11 cellular contexts compared by ENCODE assay signal in genomic region chr2:54402350-54402749, GRCh38. TPM values are rescaled to one million over a fixed set of nuclear protein-coding genes. Genes with fewer than 3 reads are reported as not detected.
A peak's percentile ranks its signal among the peaks of the same experiment; 100 is the strongest.
DNase-seq lines count a peak whose midpoint lies in the region; ATAC-seq and TF ChIP-seq lines count a peak whose summit lies in the region.
"Had no signal": no experiment of that assay in that cellular context is flagged by ENCODE, and none has a peak within 500 bp of the region (broad histone marks: within the 10 kb centered on the region; RNA-seq: fewer than 3 reads in every experiment).

No MANE protein-coding gene starts in this region.

- no peaks in the 10 kb centered on the region for H3F3A ChIP-seq in PC-9 (ENCODE audit: insufficient read depth, low read depth)

- BruUV-seq in PC-9 (replicated peaks; lab: Mats Ljungman, UMichigan) = no TSS peak

- H3K27me3 ChIP-seq in MG63 = no peaks in the 10 kb centered on the region
- no peaks in the 10 kb centered on the region for H3K27me3 ChIP-seq in endodermal cell (ENCODE audit: control insufficient read depth, insufficient read depth, low read length, poor library complexity, severe bottlenecking)
- H3K27me3 ChIP-seq in lower lobe of right lung (ENCODE audit: low read depth) = no peaks in the 10 kb centered on the region
- H3K27me3 ChIP-seq in upper lobe of right lung = no peaks in the 10 kb centered on the region
- H3K27me3 ChIP-seq in PC-9 (ENCODE audit: insufficient read depth, low read depth) = no peaks in the 10 kb centered on the region
- H3K27me3 ChIP-seq: foreskin keratinocyte had no signal

- DNase-seq in MG63 (peak; percentile 38), endodermal cell (peak; percentile 75), lower lobe of right lung (no peak), upper lobe of right lung (no peak), HK-2 (ENCODE audit: unreplicated experiment) (no peak), PC-9 (no peak), SK-N-DZ (ENCODE audit: low spot score) (no peak)
- no peak for DNase-seq in effector memory CD8-positive, alpha-beta T cell
- DNase-seq: foreskin keratinocyte had no signal

- CTCF ChIA-PET in PC-9 (lab: Charles Lee) = no interaction called here

- no peak overlapping the region for H3K4me3 Mint-ChIP-seq in endodermal cell
- H3K4me3 Mint-ChIP-seq in effector memory CD8-positive, alpha-beta T cell = no peak overlapping the region
- H3K4me3 Mint-ChIP-seq: activated naive CD8-positive, alpha-beta T cell; natural killer cell treated with Interleukin-12 subunit alpha and Interleukin-12 subunit beta and Interleukin-15 and Interleukin-18, amount 100 ng/mL, for 72 hours had no signal

- H3K9me3 Mint-ChIP-seq in endodermal cell = no peaks in the 10 kb centered on the region
- H3K9me3 Mint-ChIP-seq in effector memory CD8-positive, alpha-beta T cell = no peaks in the 10 kb centered on the region
- H3K9me3 Mint-ChIP-seq: natural killer cell treated with Interleukin-12 subunit alpha and Interleukin-12 subunit beta and Interleukin-15 and Interleukin-18, amount 100 ng/mL, for 72 hours had no signal

- no peaks in the 10 kb centered on the region for H3K4me1 ChIP-seq in endodermal cell (ENCODE audit: control insufficient read depth, insufficient read depth, low read length)
- H3K4me1 ChIP-seq in lower lobe of right lung = peaks cover 6% of the 10 kb centered on the region
- peaks cover 25% of the 10 kb centered on the region for H3K4me1 ChIP-seq in upper lobe of right lung
- H3K4me1 ChIP-seq in PC-9 (replicated peaks; ENCODE audit: insufficient read depth) = no peaks in the 10 kb centered on the region
- H3K4me1 ChIP-seq: foreskin keratinocyte had no signal

- peaks cover 22% of the 10 kb centered on the region for H3K4me1 Mint-ChIP-seq in endodermal cell
- peaks cover 3 to 13% of the 10 kb centered on the region in 2 donors for H3K4me1 Mint-ChIP-seq in effector memory CD8-positive, alpha-beta T cell (ENCODE audit: low read depth in 2 of 2)

- no peaks in the 10 kb centered on the region for H3K36me3 ChIP-seq in MG63
- no peaks in the 10 kb centered on the region for H3K36me3 ChIP-seq in endodermal cell (ENCODE audit: control insufficient read depth, insufficient read depth, low read length)
- H3K36me3 ChIP-seq in lower lobe of right lung = no peaks in the 10 kb centered on the region
- no peaks in the 10 kb centered on the region for H3K36me3 ChIP-seq in upper lobe of right lung
- no peaks in the 10 kb centered on the region for H3K36me3 ChIP-seq in PC-9 (ENCODE audit: low read depth)

- H2AFZ ChIP-seq in PC-9 = no peak overlapping the region

- H3K4me3 ChIP-seq in MG63 (no peak overlapping the region), endodermal cell (ENCODE audit: low read length) (no peak overlapping the region), lower lobe of right lung (no peak overlapping the region), upper lobe of right lung (no peak overlapping the region), PC-9 (no peak overlapping the region)

- H3K27me3 Mint-ChIP-seq in endodermal cell (ENCODE audit: insufficient read depth) = no peaks in the 10 kb centered on the region
- H3K27me3 Mint-ChIP-seq in effector memory CD8-positive, alpha-beta T cell = no peaks in the 10 kb centered on the region

- TF ChIP-seq CTCF in endodermal cell (conservative IDR thresholded peaks at IDR 0.05) (no peak), lower lobe of right lung (IDR thresholded peaks at IDR 0.05) (no peak), upper lobe of right lung (IDR thresholded peaks at IDR 0.05) (no peak), PC-9 (conservative IDR thresholded peaks at IDR 0.05) (no peak)

- H3K9me3 ChIP-seq in MG63 = no peaks in the 10 kb centered on the region
- no peaks in the 10 kb centered on the region for H3K9me3 ChIP-seq in endodermal cell (ENCODE audit: control insufficient read depth, low read length)
- no peaks in the 10 kb centered on the region for H3K9me3 ChIP-seq in lower lobe of right lung
- no peaks in the 10 kb centered on the region for H3K9me3 ChIP-seq in upper lobe of right lung
- no peaks in the 10 kb centered on the region for H3K9me3 ChIP-seq in PC-9 (ENCODE audit: insufficient read depth, low read depth)

- H4K20me1 ChIP-seq in PC-9 (ENCODE audit: insufficient read depth) = no peaks in the 10 kb centered on the region

- H3K27ac ChIP-seq in endodermal cell (ENCODE audit: low read depth, low read length) = no peak overlapping the region
- H3K27ac ChIP-seq in lower lobe of right lung = peak overlapping the region; percentile 32
- peak overlapping the region; percentile 73 for H3K27ac ChIP-seq in upper lobe of right lung
- no peak overlapping the region for H3K27ac ChIP-seq in PC-9
- H3K27ac ChIP-seq: foreskin keratinocyte had no signal

- ATAC-seq in lower lobe of right lung (peak; percentile 53 to 71), upper lobe of right lung (peak; percentile 73)
- no peak for ATAC-seq in effector memory CD8-positive, alpha-beta T cell (replicated peaks)
- ATAC-seq: foreskin keratinocyte; natural killer cell treated with Interleukin-12 subunit alpha and Interleukin-12 subunit beta and Interleukin-15 and Interleukin-18, amount 100 ng/mL, for 72 hours had no signal

- no peak overlapping the region for H3K27ac Mint-ChIP-seq in endodermal cell
- no peak overlapping the region for H3K27ac Mint-ChIP-seq in effector memory CD8-positive, alpha-beta T cell
- H3K27ac Mint-ChIP-seq: activated naive CD8-positive, alpha-beta T cell; natural killer cell treated with Interleukin-12 subunit alpha and Interleukin-12 subunit beta and Interleukin-15 and Interleukin-18, amount 100 ng/mL, for 72 hours had no signal

- no peaks in the 10 kb centered on the region for H3K9me2 ChIP-seq in PC-9 (ENCODE audit: insufficient read depth)

- H3K9ac ChIP-seq in endodermal cell (ENCODE audit: extremely low read depth, low read length, poor library complexity, severe bottlenecking) = no peak overlapping the region

- no peaks in the 10 kb centered on the region for H3K36me3 Mint-ChIP-seq in endodermal cell (ENCODE audit: low read depth)
- no peaks in the 10 kb centered on the region for H3K36me3 Mint-ChIP-seq in effector memory CD8-positive, alpha-beta T cell (ENCODE audit: insufficient read depth)
- H3K36me3 Mint-ChIP-seq: activated naive CD8-positive, alpha-beta T cell; natural killer cell treated with Interleukin-12 subunit alpha and Interleukin-12 subunit beta and Interleukin-15 and Interleukin-18, amount 100 ng/mL, for 72 hours had no signal

- no peak overlapping the region for H3K4me2 ChIP-seq in PC-9

- intact Hi-C loops in lower lobe of right lung (cut with DNase I) (no loop called here), upper lobe of right lung (cut with DNase I) (no loop called here), PC-9 (cut with micrococcal nuclease; ENCODE audit: unreplicated experiment) (no loop called here)

- 90% methylated on average over 5 of the region's 5 CpGs; no CpG with 5 or more reads in 1 of the 2 experiments for WGBS in endodermal cell (ENCODE audit: insufficient coverage in 1 of 2, insufficient read length in 1 of 2), 2 experiments

- POLR2A ChIA-PET in PC-9 (lab: Charles Lee; ENCODE audit: unreplicated experiment) = no interaction called here

- no peaks in the 10 kb centered on the region for H3K79me2 ChIP-seq in PC-9 (ENCODE audit: low read depth)

RNA-seq across cellular contexts. Expression of gene SPTBN1, which starts 53.8 kb away (rescaled TPM):
- 73.8 and 75.4 TPM in 2 replicates for total RNA-seq in MG63 (2014; rRNA removed; shearing (Covaris generic); ENCODE audit: low replicate concordance)
- 100 to 1,000 TPM; 179 to 194 TPM for total RNA-seq in endodermal cell
- 72.6 TPM for polyA plus RNA-seq in endodermal cell (2013, experiment 1 of 2)
- polyA plus RNA-seq in endodermal cell (2013, experiment 2 of 2) = 73.2 TPM
- 601 TPM for total RNA-seq in lower lobe of right lung
- total RNA-seq in upper lobe of right lung = 813 TPM
- total RNA-seq in PC-9 (2021) = 234 and 262 TPM in 2 replicates
- 45.3 and 49.7 TPM in 2 replicates for polyA plus RNA-seq in SK-N-DZ (2014; cell fraction: cytosol; rRNA removed)
- polyA plus RNA-seq in SK-N-DZ (2014; cell fraction: nucleus; rRNA removed) = 44.3 and 68.7 TPM in 2 replicates

Comparison
In these comparisons a context has a peak if more than half of its experiments do, and no peak if none do; other contexts are left out.
1. DNase-seq: peak in MG63 (single experiment) and endodermal cell (single experiment); none in lower lobe of right lung (single experiment), upper lobe of right lung (single experiment), effector memory CD8-positive, alpha-beta T cell (0 of 3), HK-2 (single experiment), PC-9 (0 of 2) and SK-N-DZ (single experiment).
2. H3K27ac ChIP-seq: peak in lower lobe of right lung (single experiment) and upper lobe of right lung (single experiment); none in endodermal cell (single experiment) and PC-9 (single experiment).